ENCODE assay signal across 17 cellular contexts in the genomic region with DNA sequence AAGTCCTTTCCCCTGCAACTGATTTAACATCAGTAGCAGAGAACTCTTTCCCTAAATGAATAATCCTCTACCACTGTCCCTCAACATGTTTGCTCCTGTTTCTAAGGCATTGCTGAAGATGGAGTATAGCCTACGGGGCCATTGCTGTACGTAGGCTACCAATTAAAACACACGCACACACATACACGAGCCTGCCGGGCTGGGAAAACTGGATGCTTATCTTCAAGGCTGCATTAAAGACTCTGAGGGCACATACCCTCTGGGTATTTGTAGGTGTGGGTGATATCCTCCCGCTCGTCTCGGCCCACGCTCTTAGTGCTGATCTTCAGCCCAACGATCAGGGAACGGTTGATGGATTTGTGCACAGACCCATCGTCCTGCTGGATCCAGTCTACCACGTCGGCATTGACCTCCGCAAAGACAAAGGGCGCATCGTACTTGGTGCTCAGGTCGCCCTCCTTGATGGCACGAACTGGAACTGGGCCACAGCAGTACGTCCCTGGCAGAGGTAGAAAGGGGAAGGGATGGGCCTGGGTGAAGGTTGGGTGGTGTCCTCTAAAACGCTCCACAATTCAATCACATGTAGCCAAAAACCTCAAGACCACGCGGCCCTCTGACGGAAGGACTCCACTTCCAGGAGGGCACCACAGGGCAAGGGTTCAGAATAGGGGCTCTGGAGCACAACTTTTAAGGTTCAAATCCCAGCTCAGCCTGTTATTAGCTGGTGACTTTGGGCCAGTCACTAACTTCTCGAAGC. TPM values are rescaled to one million over a fixed set of nuclear protein-coding genes. Genes with fewer than 3 reads are reported as not detected.
DNase-seq lines count a peak whose midpoint lies in the region; ATAC-seq and TF ChIP-seq lines count a peak whose summit lies in the region.
"Had no signal": no experiment of that assay in that cellular context is flagged by ENCODE, and none has a peak within 500 bp of the region (broad histone marks: within the 10 kb centered on the region; RNA-seq: fewer than 3 reads in every experiment).

No MANE protein-coding gene starts in this region.

- H3K9me3 ChIP-seq in right cardiac atrium (ENCODE audit: control insufficient read depth, low read length) (no peaks in the 10 kb centered on the region), neural progenitor cell (ENCODE audit: low read depth) (no peaks in the 10 kb centered on the region)

- H3K4me3 ChIP-seq in right cardiac atrium (ENCODE audit: low read length) (no peak overlapping the region), neural progenitor cell (no peak overlapping the region)
- H3K4me3 ChIP-seq: dorsolateral prefrontal cortex had no signal

- peak overlapping the region; percentile 6 for H3K27ac ChIP-seq in right cardiac atrium (ENCODE audit: low read length)
- H3K27ac ChIP-seq in neural progenitor cell: no peak overlapping the region
- H3K27ac ChIP-seq: RWPE1 had no signal

- H3K4me2 ChIP-seq in neural progenitor cell: no peak overlapping the region

- H3K27me3 Mint-ChIP-seq in natural killer cell treated with Interleukin-12 subunit alpha and Interleukin-12 subunit beta and Interleukin-15 and Interleukin-18, amount 100 ng/mL, for 72 hours: no peaks in the 10 kb centered on the region
- H3K27me3 Mint-ChIP-seq in natural killer cell (ENCODE audit: low read depth in 2 of 2): no peaks in the 10 kb centered on the region
- H3K27me3 Mint-ChIP-seq in neural progenitor cell (ENCODE audit: insufficient read depth, low read depth): peaks cover 23% of the 10 kb centered on the region
- H3K27me3 Mint-ChIP-seq in activated T-cell treated with anti-CD3 and anti-CD28 coated beads, Interleukin-2, amount 50 U/mL, for 72 hours (ENCODE audit: low read depth): no peaks in the 10 kb centered on the region
- H3K27me3 Mint-ChIP-seq: activated CD4-positive, alpha-beta memory T cell treated with anti-CD3 and anti-CD28 coated beads for 36 hours had no signal

- WGBS in right cardiac atrium: 93% methylated on average over 25 of the region's 25 CpGs

- no peak for ATAC-seq in natural killer cell treated with Interleukin-12 subunit alpha and Interleukin-12 subunit beta and Interleukin-15 and Interleukin-18, amount 100 ng/mL, for 72 hours
- no peak for ATAC-seq in natural killer cell
- ATAC-seq in right cardiac atrium: no peak
- no peak for ATAC-seq in GM21619 (IDR thresholded peaks at IDR 0.05; ENCODE audit: unreplicated experiment)
- no peak for ATAC-seq in HG03139 (IDR thresholded peaks at IDR 0.05; ENCODE audit: unreplicated experiment)
- ATAC-seq in activated T-cell treated with anti-CD3 and anti-CD28 coated beads, Interleukin-2, amount 50 U/mL, for 72 hours (replicated peaks in 1 of 2): no peak

- H3K4me1 Mint-ChIP-seq in natural killer cell treated with Interleukin-12 subunit alpha and Interleukin-12 subunit beta and Interleukin-15 and Interleukin-18, amount 100 ng/mL, for 72 hours (ENCODE audit: low read depth in 2 of 2): peaks cover 5 to 11% of the 10 kb centered on the region in 2 donors
- peaks cover 0 to 4% of the 10 kb centered on the region in 2 donors for H3K4me1 Mint-ChIP-seq in natural killer cell
- H3K4me1 Mint-ChIP-seq in neural progenitor cell: peaks cover 24% of the 10 kb centered on the region
- H3K4me1 Mint-ChIP-seq in activated T-cell treated with anti-CD3 and anti-CD28 coated beads, Interleukin-2, amount 50 U/mL, for 72 hours (ENCODE audit: low read depth): peaks cover 6% of the 10 kb centered on the region

- TF ChIP-seq CTCF in natural killer cell (IDR thresholded peaks at IDR 0.05): no peak
- no peak for TF ChIP-seq CTCF in neural progenitor cell (IDR thresholded peaks at IDR 0.05)

- H3K36me3 Mint-ChIP-seq in natural killer cell treated with Interleukin-12 subunit alpha and Interleukin-12 subunit beta and Interleukin-15 and Interleukin-18, amount 100 ng/mL, for 72 hours: no peaks in the 10 kb centered on the region
- no peaks in the 10 kb centered on the region for H3K36me3 Mint-ChIP-seq in natural killer cell
- no peaks in the 10 kb centered on the region for H3K36me3 Mint-ChIP-seq in neural progenitor cell
- no peaks in the 10 kb centered on the region for H3K36me3 Mint-ChIP-seq in activated T-cell treated with anti-CD3 and anti-CD28 coated beads, Interleukin-2, amount 50 U/mL, for 72 hours (ENCODE audit: insufficient read depth in 2 of 2)
- H3K36me3 Mint-ChIP-seq: activated CD4-positive, alpha-beta memory T cell treated with anti-CD3 and anti-CD28 coated beads for 36 hours; activated naive CD8-positive, alpha-beta T cell treated with anti-CD3 and anti-CD28 coated beads, Interleukin-2, amount 10 ng/mL, durations not matched to agents 7 days and 5 days had no signal

- no peak overlapping the region for H3K27ac Mint-ChIP-seq in natural killer cell treated with Interleukin-12 subunit alpha and Interleukin-12 subunit beta and Interleukin-15 and Interleukin-18, amount 100 ng/mL, for 72 hours
- H3K27ac Mint-ChIP-seq in natural killer cell (no peak overlapping the region), neural progenitor cell (peak overlapping the region; percentile 51)
- H3K27ac Mint-ChIP-seq in activated T-cell treated with anti-CD3 and anti-CD28 coated beads, Interleukin-2, amount 50 U/mL, for 72 hours: no peak overlapping the region
- H3K27ac Mint-ChIP-seq: activated CD4-positive, alpha-beta memory T cell treated with anti-CD3 and anti-CD28 coated beads for 36 hours; activated naive CD8-positive, alpha-beta T cell treated with anti-CD3 and anti-CD28 coated beads, Interleukin-2, amount 10 ng/mL, durations not matched to agents 7 days and 5 days had no signal

- no peaks in the 10 kb centered on the region for H3F3A ChIP-seq in neural progenitor cell (ENCODE audit: low read depth)

- H3K79me2 ChIP-seq in neural progenitor cell (ENCODE audit: low read depth): no peaks in the 10 kb centered on the region

- no peak overlapping the region for H2AFZ ChIP-seq in neural progenitor cell (replicated peaks)

- peak; percentile 18 for DNase-seq in natural killer cell treated with Interleukin-12 subunit alpha and Interleukin-12 subunit beta and Interleukin-15 and Interleukin-18, amount 100 ng/mL, for 72 hours (ENCODE audit: low spot score)
- no peak for DNase-seq in natural killer cell
- DNase-seq in right cardiac atrium: peak in 1 of 3 donors; percentile 35
- DNase-seq in neural progenitor cell (ENCODE audit: low spot score): no peak
- DNase-seq in H4 (ENCODE audit: low spot score): no peak
- no peak for DNase-seq in activated T-cell treated with anti-CD3 and anti-CD28 coated beads, Interleukin-2, amount 50 U/mL, for 72 hours
- DNase-seq: activated CD4-positive, alpha-beta memory T cell treated with anti-CD3 and anti-CD28 coated beads for 36 hours; activated naive CD8-positive, alpha-beta T cell treated with anti-CD3 and anti-CD28 coated beads, Interleukin-2, amount 10 ng/mL, durations not matched to agents 7 days and 5 days; DMS79; HCEC 1CT; NCI-H82 had no signal

- no peaks in the 10 kb centered on the region for H3K36me3 ChIP-seq in neural progenitor cell

- H3K4me3 Mint-ChIP-seq in natural killer cell treated with Interleukin-12 subunit alpha and Interleukin-12 subunit beta and Interleukin-15 and Interleukin-18, amount 100 ng/mL, for 72 hours: no peak overlapping the region
- H3K4me3 Mint-ChIP-seq in natural killer cell (no peak overlapping the region), neural progenitor cell (no peak overlapping the region)
- no peak overlapping the region for H3K4me3 Mint-ChIP-seq in activated T-cell treated with anti-CD3 and anti-CD28 coated beads, Interleukin-2, amount 50 U/mL, for 72 hours
- H3K4me3 Mint-ChIP-seq: activated CD4-positive, alpha-beta memory T cell treated with anti-CD3 and anti-CD28 coated beads for 36 hours; activated naive CD8-positive, alpha-beta T cell treated with anti-CD3 and anti-CD28 coated beads, Interleukin-2, amount 10 ng/mL, durations not matched to agents 7 days and 5 days; central memory CD8-positive, alpha-beta T cell; nephron had no signal

- intact Hi-C loops in natural killer cell (cut with micrococcal nuclease): no loop called here
- intact Hi-C loops in right cardiac atrium (cut with DNase I): no loop called here

- H4K20me1 ChIP-seq in neural progenitor cell (ENCODE audit: low read depth): no peaks in the 10 kb centered on the region

- H3K27me3 ChIP-seq in right cardiac atrium (ENCODE audit: control insufficient read depth, insufficient read depth) (no peaks in the 10 kb centered on the region), neural progenitor cell (no peaks in the 10 kb centered on the region)
- H3K27me3 ChIP-seq: dorsolateral prefrontal cortex had no signal

- H3K9ac ChIP-seq in neural progenitor cell: no peak overlapping the region

- H3K4me1 ChIP-seq in right cardiac atrium (ENCODE audit: control insufficient read depth, insufficient read depth, low read length) (peaks cover 19% of the 10 kb centered on the region), neural progenitor cell (peaks cover 13% of the 10 kb centered on the region)

- H3K9me3 Mint-ChIP-seq in natural killer cell treated with Interleukin-12 subunit alpha and Interleukin-12 subunit beta and Interleukin-15 and Interleukin-18, amount 100 ng/mL, for 72 hours: no peaks in the 10 kb centered on the region
- no peaks in the 10 kb centered on the region for H3K9me3 Mint-ChIP-seq in natural killer cell
- no peaks in the 10 kb centered on the region for H3K9me3 Mint-ChIP-seq in neural progenitor cell
- H3K9me3 Mint-ChIP-seq in activated T-cell treated with anti-CD3 and anti-CD28 coated beads, Interleukin-2, amount 50 U/mL, for 72 hours: no peaks in the 10 kb centered on the region
- H3K9me3 Mint-ChIP-seq: activated CD4-positive, alpha-beta memory T cell treated with anti-CD3 and anti-CD28 coated beads for 36 hours; activated naive CD8-positive, alpha-beta T cell treated with anti-CD3 and anti-CD28 coated beads, Interleukin-2, amount 10 ng/mL, durations not matched to agents 7 days and 5 days; central memory CD8-positive, alpha-beta T cell; nephron had no signal

RNA-seq across cellular contexts. Expression of a gene that starts 25.7 kb away (rescaled TPM):
- total RNA-seq in natural killer cell treated with Interleukin-12 subunit alpha and Interleukin-12 subunit beta and Interleukin-15 and Interleukin-18, amount 100 ng/mL, for 72 hours: 1 to 10 TPM in 1 of 2 donors, under 1 TPM in 1; 0.81 to 2.4 TPM
- total RNA-seq in natural killer cell (under 1 TPM in 2 of 3 donors, not detected in 1; 0.33 TPM), right cardiac atrium (1,000 to 10,000 TPM in 3 of 4 donors, 100 to 1,000 TPM in 1; 963 to 1,731 (median 1,257) TPM), neural progenitor cell (ENCODE audit: low replicate concordance) (0.22 and 0.28 TPM in 2 replicates)
- polyA plus RNA-seq in right cardiac atrium: 447 TPM
- 7.0 and 7.1 TPM in 2 replicates for total RNA-seq in H4 (2014; rRNA removed; shearing (Covaris generic))
- total RNA-seq in activated T-cell treated with anti-CD3 and anti-CD28 coated beads, Interleukin-2, amount 50 U/mL, for 72 hours: under 1 TPM; 0.23 to 0.38 TPM
- total RNA-seq: activated CD4-positive, alpha-beta memory T cell treated with anti-CD3 and anti-CD28 coated beads for 36 hours had no signal

Comparison
In these comparisons a context has a peak if more than half of its experiments do, and no peak if none do; other contexts are left out.
1. RNA of a gene that starts 25.7 kb away (total RNA-seq): 963 to 1,731 TPM in right cardiac atrium; 7.0 to 7.1 TPM in H4, 0.81 to 2.4 TPM in natural killer cell treated with Interleukin-12 subunit alpha and Interleukin-12 subunit beta and Interleukin-15 and Interleukin-18, amount 100 ng/mL, for 72 hours, 0.23 to 0.38 TPM in activated T-cell treated with anti-CD3 and anti-CD28 coated beads, Interleukin-2, amount 50 U/mL, for 72 hours, 0.33 TPM in natural killer cell and 0.22 to 0.28 TPM in neural progenitor cell; every median in the first group is over 100 times any median in the second.